ENCODE assay signal across 8 cellular contexts in genomic region chr15:62390793-62391543, GRCh38. TPM values are rescaled to one million over a fixed set of nuclear protein-coding genes. Genes with fewer than 3 reads are reported as not detected.
A peak's percentile ranks its signal among the peaks of the same experiment; 100 is the strongest.
DNase-seq lines count a peak whose midpoint lies in the region; ATAC-seq and TF ChIP-seq lines count a peak whose summit lies in the region.

No MANE protein-coding gene starts in this region.

- H3K4me1 Mint-ChIP-seq in activated T-helper 1 cell treated with anti-CD3 and anti-CD28 coated beads, Interleukin-12 subunit alpha, Interleukin-12 subunit beta, Interleukin-2, Interleukin-4 antibody, amounts not matched to agents 30 ng/mL and 10 ng/mL and 1 ng/mL, durations not matched to agents 14 hours and 24 hours and 36 hours (ENCODE audit: low read depth) = peaks cover 16% of the 10 kb centered on the region
- H3K4me1 Mint-ChIP-seq in natural killer cell treated with Interleukin-12 subunit alpha and Interleukin-12 subunit beta and Interleukin-15 and Interleukin-18, amount 100 ng/mL, for 72 hours (ENCODE audit: low read depth in 2 of 2) = peaks cover 13 to 19% of the 10 kb centered on the region in 2 donors

- peak; percentile 41 for ATAC-seq in GM21619 (IDR thresholded peaks at IDR 0.05; ENCODE audit: unreplicated experiment)
- ATAC-seq in foreskin keratinocyte = peak; percentile 38
- ATAC-seq in natural killer cell treated with Interleukin-12 subunit alpha and Interleukin-12 subunit beta and Interleukin-15 and Interleukin-18, amount 100 ng/mL, for 72 hours = peak; percentile 7 to 34
- peak; percentile 40 for ATAC-seq in upper lobe of right lung

- intact Hi-C loops in activated T-helper 1 cell treated with anti-CD3 and anti-CD28 coated beads, Interleukin-12 subunit alpha, Interleukin-12 subunit beta, Interleukin-2, Interleukin-4 antibody, amounts not matched to agents 30 ng/mL and 10 ng/mL and 1 ng/mL, durations not matched to agents 14 hours and 24 hours and 36 hours (cut with micrococcal nuclease) = loop anchor here (1.0 to 2.0 kb wide), 3 partner anchors 46 to 352 kb away; partner anchors contain the start of gene VPS13C
- intact Hi-C loops in upper lobe of right lung (cut with DNase I) = no loop called here

- H3K27ac ChIP-seq in foreskin keratinocyte (no peak overlapping the region), upper lobe of right lung (peak overlapping the region; percentile 80)

- peak overlapping the region; percentile 34 for H3K27ac Mint-ChIP-seq in activated T-helper 1 cell treated with anti-CD3 and anti-CD28 coated beads, Interleukin-12 subunit alpha, Interleukin-12 subunit beta, Interleukin-2, Interleukin-4 antibody, amounts not matched to agents 30 ng/mL and 10 ng/mL and 1 ng/mL, durations not matched to agents 14 hours and 24 hours and 36 hours
- peak overlapping the region in 1 of 2 donors; percentile 65 for H3K27ac Mint-ChIP-seq in natural killer cell treated with Interleukin-12 subunit alpha and Interleukin-12 subunit beta and Interleukin-15 and Interleukin-18, amount 100 ng/mL, for 72 hours

- H3K9me3 Mint-ChIP-seq in activated T-helper 1 cell treated with anti-CD3 and anti-CD28 coated beads, Interleukin-12 subunit alpha, Interleukin-12 subunit beta, Interleukin-2, Interleukin-4 antibody, amounts not matched to agents 30 ng/mL and 10 ng/mL and 1 ng/mL, durations not matched to agents 14 hours and 24 hours and 36 hours = no peaks in the 10 kb centered on the region
- no peaks in the 10 kb centered on the region for H3K9me3 Mint-ChIP-seq in natural killer cell treated with Interleukin-12 subunit alpha and Interleukin-12 subunit beta and Interleukin-15 and Interleukin-18, amount 100 ng/mL, for 72 hours

- DNase-seq in D341Med (ENCODE audit: low spot score) = peak; percentile 70
- peak; percentile 48 for DNase-seq in NCI-H1105 treated with DMSO at 0.1 percent for 48 hours (lab: John Stamatoyannopoulos, UW)
- DNase-seq in activated T-helper 1 cell treated with anti-CD3 and anti-CD28 coated beads, Interleukin-12 subunit alpha, Interleukin-12 subunit beta, Interleukin-2, Interleukin-4 antibody, amounts not matched to agents 30 ng/mL and 10 ng/mL and 1 ng/mL, durations not matched to agents 14 hours and 24 hours and 36 hours (ENCODE audit: low spot score) = peak; percentile 4
- DNase-seq in foreskin keratinocyte = peak; percentile 20 to 60
- DNase-seq in natural killer cell treated with Interleukin-12 subunit alpha and Interleukin-12 subunit beta and Interleukin-15 and Interleukin-18, amount 100 ng/mL, for 72 hours (ENCODE audit: low spot score) = no peak
- peak; percentile 75 for DNase-seq in upper lobe of right lung
- DNase-seq in H4 (ENCODE audit: low spot score) = no peak

- peak overlapping the region; percentile 95 for H3K4me3 Mint-ChIP-seq in activated T-helper 1 cell treated with anti-CD3 and anti-CD28 coated beads, Interleukin-12 subunit alpha, Interleukin-12 subunit beta, Interleukin-2, Interleukin-4 antibody, amounts not matched to agents 30 ng/mL and 10 ng/mL and 1 ng/mL, durations not matched to agents 14 hours and 24 hours and 36 hours
- H3K4me3 Mint-ChIP-seq in natural killer cell treated with Interleukin-12 subunit alpha and Interleukin-12 subunit beta and Interleukin-15 and Interleukin-18, amount 100 ng/mL, for 72 hours = peak overlapping the region; percentile 90

- peak; percentile 24 for TF ChIP-seq CTCF in foreskin keratinocyte (conservative IDR thresholded peaks at IDR 0.05)
- TF ChIP-seq CTCF in upper lobe of right lung (IDR thresholded peaks at IDR 0.05) = no peak

- H3K27me3 ChIP-seq in foreskin keratinocyte = peaks cover 2% of the 10 kb centered on the region
- no peaks in the 10 kb centered on the region for H3K27me3 ChIP-seq in upper lobe of right lung

- no peaks in the 10 kb centered on the region for H3K36me3 ChIP-seq in upper lobe of right lung

- H3K36me3 Mint-ChIP-seq in activated T-helper 1 cell treated with anti-CD3 and anti-CD28 coated beads, Interleukin-12 subunit alpha, Interleukin-12 subunit beta, Interleukin-2, Interleukin-4 antibody, amounts not matched to agents 30 ng/mL and 10 ng/mL and 1 ng/mL, durations not matched to agents 14 hours and 24 hours and 36 hours (ENCODE audit: low read depth) = no peaks in the 10 kb centered on the region
- no peaks in the 10 kb centered on the region for H3K36me3 Mint-ChIP-seq in natural killer cell treated with Interleukin-12 subunit alpha and Interleukin-12 subunit beta and Interleukin-15 and Interleukin-18, amount 100 ng/mL, for 72 hours

- peak overlapping the region; percentile 98 for H3K4me3 ChIP-seq in upper lobe of right lung

- peaks cover 32% of the 10 kb centered on the region for H3K27me3 Mint-ChIP-seq in activated T-helper 1 cell treated with anti-CD3 and anti-CD28 coated beads, Interleukin-12 subunit alpha, Interleukin-12 subunit beta, Interleukin-2, Interleukin-4 antibody, amounts not matched to agents 30 ng/mL and 10 ng/mL and 1 ng/mL, durations not matched to agents 14 hours and 24 hours and 36 hours (ENCODE audit: insufficient read depth)
- peaks cover 10 to 17% of the 10 kb centered on the region in 2 donors for H3K27me3 Mint-ChIP-seq in natural killer cell treated with Interleukin-12 subunit alpha and Interleukin-12 subunit beta and Interleukin-15 and Interleukin-18, amount 100 ng/mL, for 72 hours

- H3K4me1 ChIP-seq in foreskin keratinocyte (peaks cover 6% of the 10 kb centered on the region), upper lobe of right lung (peaks cover 17% of the 10 kb centered on the region)

- H3K9me3 ChIP-seq in upper lobe of right lung = no peaks in the 10 kb centered on the region

RNA-seq across cellular contexts. Expression of gene TLN2, which starts 0.6 kb away (rescaled TPM):
- total RNA-seq in activated T-helper 1 cell treated with anti-CD3 and anti-CD28 coated beads, Interleukin-12 subunit alpha, Interleukin-12 subunit beta, Interleukin-2, Interleukin-4 antibody, amounts not matched to agents 30 ng/mL and 10 ng/mL and 1 ng/mL, durations not matched to agents 14 hours and 24 hours and 36 hours = 0.70 and 0.76 TPM in 2 replicates
- total RNA-seq in foreskin keratinocyte (9.3 and 11.2 TPM in 2 replicates), upper lobe of right lung (9.3 TPM)
- 2.9 and 4.4 TPM in 2 replicates for polyA plus RNA-seq in foreskin keratinocyte
- total RNA-seq in natural killer cell treated with Interleukin-12 subunit alpha and Interleukin-12 subunit beta and Interleukin-15 and Interleukin-18, amount 100 ng/mL, for 72 hours = under 1 TPM; 0.47 to 0.90 TPM
- 2.7 and 4.1 TPM in 2 replicates for total RNA-seq in H4 (2014; rRNA removed; shearing (Covaris generic))

Comparison
In these comparisons a context has a peak if more than half of its experiments do, and no peak if none do; other contexts are left out.
1. DNase-seq: peak in D341Med (single experiment), NCI-H1105 treated with DMSO at 0.1 percent for 48 hours (single experiment), activated T-helper 1 cell treated with anti-CD3 and anti-CD28 coated beads, Interleukin-12 subunit alpha, Interleukin-12 subunit beta, Interleukin-2, Interleukin-4 antibody, amounts not matched to agents 30 ng/mL and 10 ng/mL and 1 ng/mL, durations not matched to agents 14 hours and 24 hours and 36 hours (single experiment), foreskin keratinocyte (2 of 2) and upper lobe of right lung (single experiment); none in natural killer cell treated with Interleukin-12 subunit alpha and Interleukin-12 subunit beta and Interleukin-15 and Interleukin-18, amount 100 ng/mL, for 72 hours (single experiment) and H4 (single experiment).
2. Peak in every context shown above with its lines, with median percentiles within 50 percentile points of each other: ATAC-seq.